Comparison of ENCODE assay signal across 2 cellular contexts in genomic region chr11:117221775-117222517, GRCh38.
TF ChIP-seq lines count a peak whose summit lies in the region.

No MANE protein-coding gene starts in this region.

TF ChIP-seq in liver, 16 proteins besides CTCF, POLR2A, EP300 and RAD21:
- TF ChIP-seq TAF1 (conservative IDR thresholded peaks at IDR 0.05) (no peak), RXRA (IDR thresholded peaks at IDR 0.05) (peak; percentile 7 to 36), NR2F2 (IDR thresholded peaks at IDR 0.05) (peak; percentile 79), GABPA (IDR thresholded peaks at IDR 0.05 in 1 of 2, conservative IDR thresholded peaks at IDR 0.05 in 1 of 2) (no peak), FOXA1 (IDR thresholded peaks at IDR 0.05) (no peak), HNF4A (conservative IDR thresholded peaks at IDR 0.05) (no peak), JUND (IDR thresholded peaks at IDR 0.05) (no peak), YY1 (IDR thresholded peaks at IDR 0.05) (no peak), SP1 (IDR thresholded peaks at IDR 0.05) (peak; percentile 56), ZBTB33 (IDR thresholded peaks at IDR 0.05) (no peak), MAX (IDR thresholded peaks at IDR 0.05) (no peak)

TF ChIP-seq in HepG2, 621 proteins besides CTCF, POLR2A, EP300 and RAD21:
- TF ChIP-seq ZNF556 (CRISPR knock-in tag; IDR thresholded peaks at IDR 0.05; ENCODE audit: borderline replicate concordance) (no peak), ZNF382 (CRISPR knock-in tag; IDR thresholded peaks at IDR 0.05; ENCODE audit: borderline replicate concordance) (no peak), ZNF10 (CRISPR knock-in tag; IDR thresholded peaks at IDR 0.05; ENCODE audit: borderline replicate concordance, low read depth) (no peak), ZNF766 (CRISPR knock-in tag; IDR thresholded peaks at IDR 0.05; ENCODE audit: borderline replicate concordance) (no peak), BRCA1 (CRISPR knock-in tag; IDR thresholded peaks at IDR 0.05) (no peak), PLRG1 (conservative IDR thresholded peaks at IDR 0.05) (no peak)
